Comparison of ENCODE assay signal across 12 cellular contexts in genomic region chr2:32474391-32474790, GRCh38.
"Had no signal": no experiment of that assay in that cellular context is flagged by ENCODE, and none has a peak within 500 bp of the region (broad histone marks: within the 10 kb centered on the region; RNA-seq: fewer than 3 reads in every experiment).

No MANE protein-coding gene starts in this region.

- DNase-seq: activated CD4-positive, alpha-beta T cell treated with anti-CD3 and anti-CD28 coated beads, Interleukin-2, amount 10 ng/mL, durations not matched to agents 24 days and 14 days; activated naive CD4-positive, alpha-beta T cell treated with anti-CD3 and anti-CD28 coated beads for 36 hours; dermis blood vessel endothelial cell; naive thymus-derived CD4-positive, alpha-beta T cell; right cardiac atrium; small intestine; substantia nigra; T1000; transverse colon; WERI-Rb-1 had no signal

- H3K9me3 Mint-ChIP-seq: activated CD4-positive, alpha-beta T cell treated with anti-CD3 and anti-CD28 coated beads, Interleukin-2, amount 10 ng/mL, durations not matched to agents 24 days and 14 days; activated naive CD4-positive, alpha-beta T cell treated with anti-CD3 and anti-CD28 coated beads for 36 hours; brain; naive thymus-derived CD4-positive, alpha-beta T cell; stimulated activated memory B cell treated with anti-CD40 and anti-IgM and Interleukin-4, amounts not matched to agents 10 μg/mL and 1 μg/mL and 100 μg/mL, for 72 hours had no signal

- H3K9me3 ChIP-seq: transverse colon had no signal

- H3K4me1 ChIP-seq: transverse colon had no signal

- H3K27ac Mint-ChIP-seq: activated CD4-positive, alpha-beta T cell treated with anti-CD3 and anti-CD28 coated beads, Interleukin-2, amount 10 ng/mL, durations not matched to agents 24 days and 14 days; activated naive CD4-positive, alpha-beta T cell treated with anti-CD3 and anti-CD28 coated beads for 36 hours had no signal

- H3K27me3 ChIP-seq: transverse colon had no signal

- ATAC-seq: naive thymus-derived CD4-positive, alpha-beta T cell; right cardiac atrium; stimulated activated memory B cell treated with anti-CD40 and anti-IgM and Interleukin-4, amounts not matched to agents 10 μg/mL and 1 μg/mL and 100 μg/mL, for 72 hours had no signal

- H3K4me3 ChIP-seq: transverse colon had no signal

- H3K4me1 Mint-ChIP-seq: brain had no signal

- H3K4me3 Mint-ChIP-seq: activated CD4-positive, alpha-beta T cell treated with anti-CD3 and anti-CD28 coated beads, Interleukin-2, amount 10 ng/mL, durations not matched to agents 24 days and 14 days; activated naive CD4-positive, alpha-beta T cell treated with anti-CD3 and anti-CD28 coated beads for 36 hours; brain; naive thymus-derived CD4-positive, alpha-beta T cell; stimulated activated memory B cell treated with anti-CD40 and anti-IgM and Interleukin-4, amounts not matched to agents 10 μg/mL and 1 μg/mL and 100 μg/mL, for 72 hours had no signal

- H3K27ac ChIP-seq: transverse colon, WERI-Rb-1 had no signal

- FAIRE-seq: small intestine had no signal

- H3K27me3 Mint-ChIP-seq: activated CD4-positive, alpha-beta T cell treated with anti-CD3 and anti-CD28 coated beads, Interleukin-2, amount 10 ng/mL, durations not matched to agents 24 days and 14 days; brain; naive thymus-derived CD4-positive, alpha-beta T cell; stimulated activated memory B cell treated with anti-CD40 and anti-IgM and Interleukin-4, amounts not matched to agents 10 μg/mL and 1 μg/mL and 100 μg/mL, for 72 hours had no signal
